1 cellular context compared by ENCODE assay signal in the genomic region with DNA sequence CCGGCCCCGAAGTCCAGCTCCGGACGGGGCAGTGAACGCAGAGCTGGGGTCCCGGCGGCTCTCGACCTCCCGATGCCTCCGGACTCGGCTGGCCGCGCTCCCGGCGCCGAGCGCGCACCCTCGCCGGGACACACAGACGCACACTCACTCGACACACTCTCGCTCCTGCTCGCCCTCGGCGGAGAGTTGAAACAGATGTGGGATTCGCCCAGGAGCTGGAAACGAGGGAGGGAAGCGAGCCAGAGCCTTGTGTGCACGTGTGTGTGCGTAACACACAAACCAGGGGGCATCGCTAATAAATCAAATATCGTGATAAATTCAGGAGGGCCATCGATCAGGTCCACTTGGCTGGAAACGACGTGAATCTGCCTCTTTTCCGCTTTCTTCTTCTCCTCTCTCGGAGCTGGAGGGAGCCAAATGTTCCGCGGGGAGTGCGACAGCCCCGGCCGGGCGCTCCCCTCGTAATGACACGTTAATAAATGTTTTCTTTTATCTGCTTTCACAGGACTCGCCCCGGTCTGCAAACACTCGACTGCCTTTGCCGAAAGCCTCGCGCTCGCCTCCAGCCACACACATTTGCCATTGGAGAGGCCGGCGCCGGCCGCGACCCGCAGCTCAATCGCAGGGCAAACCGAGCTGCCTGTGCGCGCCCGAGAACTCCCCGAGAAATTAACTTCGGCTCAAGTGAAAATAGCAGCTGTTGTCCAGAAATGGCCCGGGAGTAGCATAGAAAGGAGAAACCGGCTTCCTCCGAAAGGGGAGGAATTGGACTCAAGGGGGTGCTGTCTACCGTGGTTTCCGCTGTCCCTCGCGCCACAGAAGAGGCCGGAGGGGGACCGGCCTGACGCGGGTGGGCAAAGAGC.
TF ChIP-seq lines count a peak whose summit lies in the region.

No MANE protein-coding gene starts in this region.

TF ChIP-seq in A549, 52 proteins besides CTCF, POLR2A, EP300 and RAD21 (continued from another document):
- TF ChIP-seq, protein P1, sequence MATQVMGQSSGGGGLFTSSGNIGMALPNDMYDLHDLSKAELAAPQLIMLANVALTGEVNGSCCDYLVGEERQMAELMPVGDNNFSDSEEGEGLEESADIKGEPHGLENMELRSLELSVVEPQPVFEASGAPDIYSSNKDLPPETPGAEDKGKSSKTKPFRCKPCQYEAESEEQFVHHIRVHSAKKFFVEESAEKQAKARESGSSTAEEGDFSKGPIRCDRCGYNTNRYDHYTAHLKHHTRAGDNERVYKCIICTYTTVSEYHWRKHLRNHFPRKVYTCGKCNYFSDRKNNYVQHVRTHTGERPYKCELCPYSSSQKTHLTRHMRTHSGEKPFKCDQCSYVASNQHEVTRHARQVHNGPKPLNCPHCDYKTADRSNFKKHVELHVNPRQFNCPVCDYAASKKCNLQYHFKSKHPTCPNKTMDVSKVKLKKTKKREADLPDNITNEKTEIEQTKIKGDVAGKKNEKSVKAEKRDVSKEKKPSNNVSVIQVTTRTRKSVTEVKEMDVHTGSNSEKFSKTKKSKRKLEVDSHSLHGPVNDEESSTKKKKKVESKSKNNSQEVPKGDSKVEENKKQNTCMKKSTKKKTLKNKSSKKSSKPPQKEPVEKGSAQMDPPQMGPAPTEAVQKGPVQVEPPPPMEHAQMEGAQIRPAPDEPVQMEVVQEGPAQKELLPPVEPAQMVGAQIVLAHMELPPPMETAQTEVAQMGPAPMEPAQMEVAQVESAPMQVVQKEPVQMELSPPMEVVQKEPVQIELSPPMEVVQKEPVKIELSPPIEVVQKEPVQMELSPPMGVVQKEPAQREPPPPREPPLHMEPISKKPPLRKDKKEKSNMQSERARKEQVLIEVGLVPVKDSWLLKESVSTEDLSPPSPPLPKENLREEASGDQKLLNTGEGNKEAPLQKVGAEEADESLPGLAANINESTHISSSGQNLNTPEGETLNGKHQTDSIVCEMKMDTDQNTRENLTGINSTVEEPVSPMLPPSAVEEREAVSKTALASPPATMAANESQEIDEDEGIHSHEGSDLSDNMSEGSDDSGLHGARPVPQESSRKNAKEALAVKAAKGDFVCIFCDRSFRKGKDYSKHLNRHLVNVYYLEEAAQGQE (IDR thresholded peaks at IDR 0.05): no peak
- TF ChIP-seq, protein P2, sequence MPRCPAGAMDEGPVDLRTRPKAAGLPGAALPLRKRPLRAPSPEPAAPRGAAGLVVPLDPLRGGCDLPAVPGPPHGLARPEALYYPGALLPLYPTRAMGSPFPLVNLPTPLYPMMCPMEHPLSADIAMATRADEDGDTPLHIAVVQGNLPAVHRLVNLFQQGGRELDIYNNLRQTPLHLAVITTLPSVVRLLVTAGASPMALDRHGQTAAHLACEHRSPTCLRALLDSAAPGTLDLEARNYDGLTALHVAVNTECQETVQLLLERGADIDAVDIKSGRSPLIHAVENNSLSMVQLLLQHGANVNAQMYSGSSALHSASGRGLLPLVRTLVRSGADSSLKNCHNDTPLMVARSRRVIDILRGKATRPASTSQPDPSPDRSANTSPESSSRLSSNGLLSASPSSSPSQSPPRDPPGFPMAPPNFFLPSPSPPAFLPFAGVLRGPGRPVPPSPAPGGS (IDR thresholded peaks at IDR 0.05): no peak
TF ChIP-seq in A549: peak in this region for 3.
